In genomic region chr12:64890873-64891468, GRCh38 we compare ENCODE assay signal across 8 cellular contexts.
DNase-seq lines count a peak whose midpoint lies in the region; ATAC-seq lines count a peak whose summit lies in the region.

No MANE protein-coding gene starts in this region.

- no peaks in the 10 kb centered on the region for H3K9me3 ChIP-seq in neuronal stem cell (replicated peaks in 1 of 2; ENCODE audit: control insufficient read depth in 2 of 2, insufficient read depth in 1 of 2, low read depth in 1 of 2, low read length in 2 of 2)

- no peak overlapping the region for H4K8ac ChIP-seq in neuronal stem cell (ENCODE audit: low read depth, low read length)

- H3K4ac ChIP-seq in neuronal stem cell (ENCODE audit: low read length): no peak overlapping the region

- H2BK120ac ChIP-seq in neuronal stem cell (ENCODE audit: low read depth, low read length): no peak overlapping the region

- peaks cover 0 to 3% of the 10 kb centered on the region in 2 donors for H3K4me1 ChIP-seq in neuronal stem cell (ENCODE audit: control insufficient read depth in 2 of 2, insufficient read depth in 1 of 2, low read depth in 1 of 2, low read length in 2 of 2)

- H3K79me1 ChIP-seq in neuronal stem cell (ENCODE audit: low read depth, low read length): no peaks in the 10 kb centered on the region

- ATAC-seq in HG02610 (IDR thresholded peaks at IDR 0.05; ENCODE audit: unreplicated experiment) (no peak), HG03342 (IDR thresholded peaks at IDR 0.05; ENCODE audit: unreplicated experiment) (no peak)

- H3K14ac ChIP-seq in neuronal stem cell (ENCODE audit: low read length): no peak overlapping the region

- no peak overlapping the region for H2AFZ ChIP-seq in neuronal stem cell (ENCODE audit: low read length)

- no peak overlapping the region for H2BK15ac ChIP-seq in neuronal stem cell (ENCODE audit: low read length)

- H3K23ac ChIP-seq in neuronal stem cell (ENCODE audit: low read depth, low read length, poor library complexity): no peak overlapping the region

- no peak overlapping the region for H3K9ac ChIP-seq in neuronal stem cell (ENCODE audit: low read depth, low read length, poor library complexity)

- H3K36me3 ChIP-seq in neuronal stem cell (replicated peaks in 1 of 2; ENCODE audit: control insufficient read depth in 2 of 2, insufficient read depth in 2 of 2, low read length in 2 of 2): no peaks in the 10 kb centered on the region

- H3K18ac ChIP-seq in neuronal stem cell (ENCODE audit: low read length): no peak overlapping the region

- no peak overlapping the region for H2BK5ac ChIP-seq in neuronal stem cell (ENCODE audit: low read length)

- H3K27me3 ChIP-seq in neuronal stem cell (ENCODE audit: control insufficient read depth in 3 of 3, insufficient read depth in 3 of 3, low read depth in 1 of 3, low read length in 3 of 3): no peaks in the 10 kb centered on the region

- peak; percentile 72 for DNase-seq in GM03348 (ENCODE audit: low spot score)
- peak; percentile 59 for DNase-seq in HCEC 1CT
- DNase-seq in NCI-H1694 (lab: John Stamatoyannopoulos, UW): peak; percentile 31
- peak; percentile 65 for DNase-seq in SW480 (ENCODE audit: low spot score)
- DNase-seq in fibroblast of peridontal ligament (ENCODE audit: extremely low read depth): peak; percentile 86
- peak; percentile 72 for DNase-seq in neuronal stem cell (ENCODE audit: low spot score)

- H3K4me3 ChIP-seq in neuronal stem cell (ENCODE audit: low read length in 2 of 2): no peak overlapping the region

- no peak overlapping the region for H2AK5ac ChIP-seq in neuronal stem cell (ENCODE audit: low read depth, low read length)

- no peak overlapping the region for H4K91ac ChIP-seq in neuronal stem cell (ENCODE audit: low read depth, low read length, poor library complexity)

- no CpG with 5 or more reads among the region's 6 CpGs for WGBS in neuronal stem cell (ENCODE audit: extremely low coverage in 2 of 2, insufficient read length in 2 of 2, insufficient replicate concordance in 1 of 2), 2 donors

- no peak overlapping the region for H3K27ac ChIP-seq in neuronal stem cell (replicated peaks; ENCODE audit: low read length)

- H2BK12ac ChIP-seq in neuronal stem cell (ENCODE audit: low read length): no peak overlapping the region

- H3K4me2 ChIP-seq in neuronal stem cell (ENCODE audit: insufficient read depth, low read length, poor library complexity, severe bottlenecking): no peak overlapping the region

Comparison
In these comparisons a context has a peak if more than half of its experiments do, and no peak if none do; other contexts are left out.
1. DNase-seq: peak in every context shown above with its lines; median percentile 86 in fibroblast of peridontal ligament; 72 in GM03348; 72 in neuronal stem cell; 65 in SW480; 59 in HCEC 1CT; 31 in NCI-H1694.